In genomic region chr4:70993181-70994068, GRCh38 we compare ENCODE assay signal across 1 cellular context.
TF ChIP-seq lines count a peak whose summit lies in the region.

Gene DCK (plus strand): TSS chr4:70993649. CDS start chr4:70993836, 187 bp downstream.

TF ChIP-seq in H1, 55 proteins besides CTCF, POLR2A, EP300 and RAD21 (continued from another document):
- TF ChIP-seq USF2 (IDR thresholded peaks at IDR 0.05; ENCODE audit: low read length) (peak; percentile 96), KDM5A (IDR thresholded peaks at IDR 0.05; ENCODE audit: low read length) (0 out of 2 replicates have a peak, but pooled peaks have one; percentile 21), SAP30 (IDR thresholded peaks at IDR 0.05; ENCODE audit: insufficient read depth, insufficient replicate concordance, low read length) (no peak), TAF1 (IDR thresholded peaks at IDR 0.05; ENCODE audit: low read depth, low read length) (peak; percentile 82), CTBP2 (IDR thresholded peaks at IDR 0.05; ENCODE audit: borderline replicate concordance, insufficient read depth, insufficient read length, low read length) (no peak), GTF2F1 (IDR thresholded peaks at IDR 0.05; ENCODE audit: borderline replicate concordance, low read depth, low read length) (no peak), POU5F1 (IDR thresholded peaks at IDR 0.05; ENCODE audit: low read depth, low read length) (no peak), YY1 (IDR thresholded peaks at IDR 0.05; ENCODE audit: low read depth, low read length) (no peak; the same call in 1 of the 2 replicates), CHD7 (IDR thresholded peaks at IDR 0.05; ENCODE audit: insufficient replicate concordance, low read length) (no peak), BCL11A (IDR thresholded peaks at IDR 0.05; ENCODE audit: low read depth in 2 of 2, low read length in 2 of 2) (no peak), CHD2 (IDR thresholded peaks at IDR 0.05; ENCODE audit: low read length) (no peak), CBX5 (IDR thresholded peaks at IDR 0.05; ENCODE audit: low read depth, low read length) (no peak), SP1 (IDR thresholded peaks at IDR 0.05; ENCODE audit: low read depth, low read length) (no peak), MAFK (IDR thresholded peaks at IDR 0.05; ENCODE audit: low read depth, low read length) (no peak), RFX5 (IDR thresholded peaks at IDR 0.05; ENCODE audit: borderline replicate concordance, low read depth, low read length) (no peak), HDAC6 (IDR thresholded peaks at IDR 0.05; ENCODE audit: low read depth, low read length) (no peak), CHD1 (IDR thresholded peaks at IDR 0.05; ENCODE audit: low read depth, low read length) (no peak), ZNF274 (IDR thresholded peaks at IDR 0.05; ENCODE audit: borderline replicate concordance, extremely low read depth, low read length) (no peak), TCF12 (IDR thresholded peaks at IDR 0.05; ENCODE audit: low read depth, low read length) (0 out of 2 replicates have a peak, but pooled peaks have one; percentile 26), NRF1 (IDR thresholded peaks at IDR 0.05; ENCODE audit: low read depth, low read length) (no peak), ASH2L (IDR thresholded peaks at IDR 0.05; ENCODE audit: low read length) (peak; percentile 89), SIX5 (IDR thresholded peaks at IDR 0.05; ENCODE audit: low read depth, low read length) (no peak), POLR2AphosphoS5 (IDR thresholded peaks at IDR 0.05; ENCODE audit: low read depth, low read length) (peak; percentile 85), RXRA (IDR thresholded peaks at IDR 0.05; ENCODE audit: insufficient read depth, low read depth, low read length) (no peak), TBP (IDR thresholded peaks at IDR 0.05; ENCODE audit: low read depth, low read length) (peak; percentile 78; the same call in 1 of the 2 replicates), RBBP5 (IDR thresholded peaks at IDR 0.05; ENCODE audit: borderline replicate concordance, low read depth, low read length) (peak; percentile 94), SIRT6 (IDR thresholded peaks at IDR 0.05; ENCODE audit: low read length) (no peak), SP2 (IDR thresholded peaks at IDR 0.05; ENCODE audit: low read length) (no peak), TEAD4 (IDR thresholded peaks at IDR 0.05; ENCODE audit: low read depth, low read length) (no peak), BACH1 (IDR thresholded peaks at IDR 0.05; ENCODE audit: low read length) (no peak), JUN (IDR thresholded peaks at IDR 0.05; ENCODE audit: low read depth, low read length) (no peak), SIN3A (conservative IDR thresholded peaks at IDR 0.05 in 1 of 2, IDR thresholded peaks at IDR 0.05 in 1 of 2; ENCODE audit: low read depth in 1 of 2, low read length in 2 of 2) (no peak; a peak in 1 of 4 replicates), MAX (IDR thresholded peaks at IDR 0.05) (peak; percentile 90), E2F6 (IDR thresholded peaks at IDR 0.05) (peak; percentile 83), ATF2 (IDR thresholded peaks at IDR 0.05; ENCODE audit: low read length) (peak; percentile 37; the same call in 1 of the 2 replicates), TAF7 (optimal IDR thresholded peaks at IDR 0.05; ENCODE audit: borderline replicate concordance, low read depth, low read length) (no peak), KDM4A (IDR thresholded peaks at IDR 0.05; ENCODE audit: low read depth, low read length, severe bottlenecking) (peak; percentile 47), RNF2 (IDR thresholded peaks at IDR 0.05; ENCODE audit: borderline replicate concordance, low read depth, low read length, missing control alignments, poor library complexity, severe bottlenecking) (no peak), KDM1A (IDR thresholded peaks at IDR 0.05; ENCODE audit: borderline replicate concordance, low read length) (no peak), FOSL1 (IDR thresholded peaks at IDR 0.05; ENCODE audit: insufficient read depth, low read depth, low read length) (0 out of 2 replicates have a peak, but pooled peaks have one; percentile 33), BRCA1 (IDR thresholded peaks at IDR 0.05; ENCODE audit: low read depth, low read length) (no peak), EZH2 (IDR thresholded peaks at IDR 0.05; ENCODE audit: low read depth, low read length, severe bottlenecking) (no peak), CEBPB (IDR thresholded peaks at IDR 0.05; ENCODE audit: low read depth, low read length) (no peak), GABPA (IDR thresholded peaks at IDR 0.05; ENCODE audit: borderline replicate concordance, insufficient read depth, low read length) (no peak), PHF8 (conservative IDR thresholded peaks at IDR 0.05; ENCODE audit: low read depth, low read length) (peak; percentile 86), CBX8 (IDR thresholded peaks at IDR 0.05; ENCODE audit: borderline replicate concordance, low read depth, low read length) (no peak), HDAC2 (IDR thresholded peaks at IDR 0.05; ENCODE audit: borderline replicate concordance in 1 of 2, low read depth in 2 of 2, low read length in 2 of 2) (no peak), CREB1 (IDR thresholded peaks at IDR 0.05) (no peak; the same call in 1 of the 2 replicates), ATF3 (IDR thresholded peaks at IDR 0.05; ENCODE audit: insufficient read depth, low read depth, low read length) (peak; percentile 83), JUND (IDR thresholded peaks at IDR 0.05; ENCODE audit: low read length) (no peak)
TF ChIP-seq in H1: peak in this region for 15.
